Comparison of ENCODE assay signal across 1 cellular context in the genomic region with DNA sequence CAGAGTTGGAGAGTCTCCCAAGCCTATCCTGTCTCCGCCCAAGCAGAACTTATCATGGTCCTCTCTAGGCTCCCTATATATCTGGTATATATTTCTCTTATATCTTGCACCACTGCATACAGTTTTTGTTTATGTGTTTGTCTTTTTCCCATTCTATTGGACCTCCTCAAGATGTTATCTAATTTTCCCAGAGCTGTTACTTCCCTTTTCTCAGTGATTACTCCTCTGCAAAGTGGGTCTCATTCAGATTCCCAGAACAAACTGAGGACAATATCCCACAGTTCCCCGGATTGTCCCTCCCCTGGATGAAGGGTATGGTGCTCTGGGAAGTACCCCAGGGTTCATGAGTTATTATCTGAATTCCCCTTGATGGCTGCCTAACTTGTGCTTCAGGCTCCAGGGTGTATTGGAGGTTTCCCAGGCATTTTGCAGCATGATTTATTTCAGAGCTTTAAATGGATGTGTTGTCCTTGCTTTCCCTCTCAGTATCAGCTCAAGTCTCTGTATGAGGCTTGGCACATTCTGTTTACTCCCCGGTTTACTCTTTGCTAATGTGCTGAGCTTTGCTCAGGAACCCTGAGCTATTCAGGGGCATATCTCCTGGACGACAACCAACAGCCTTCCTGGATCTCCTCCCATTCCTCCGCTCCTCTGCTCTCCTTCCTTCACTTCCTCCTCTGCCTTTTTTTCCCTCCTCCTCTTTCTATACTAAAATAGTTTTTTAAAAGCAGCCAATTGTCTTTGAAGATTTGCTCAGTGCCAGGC.
TF ChIP-seq lines count a peak whose summit lies in the region.

No MANE protein-coding gene starts in this region.

TF ChIP-seq in GM23338, 12 proteins besides CTCF, POLR2A, EP300 and RAD21 (continued from another document):
- TF ChIP-seq, protein P1, sequence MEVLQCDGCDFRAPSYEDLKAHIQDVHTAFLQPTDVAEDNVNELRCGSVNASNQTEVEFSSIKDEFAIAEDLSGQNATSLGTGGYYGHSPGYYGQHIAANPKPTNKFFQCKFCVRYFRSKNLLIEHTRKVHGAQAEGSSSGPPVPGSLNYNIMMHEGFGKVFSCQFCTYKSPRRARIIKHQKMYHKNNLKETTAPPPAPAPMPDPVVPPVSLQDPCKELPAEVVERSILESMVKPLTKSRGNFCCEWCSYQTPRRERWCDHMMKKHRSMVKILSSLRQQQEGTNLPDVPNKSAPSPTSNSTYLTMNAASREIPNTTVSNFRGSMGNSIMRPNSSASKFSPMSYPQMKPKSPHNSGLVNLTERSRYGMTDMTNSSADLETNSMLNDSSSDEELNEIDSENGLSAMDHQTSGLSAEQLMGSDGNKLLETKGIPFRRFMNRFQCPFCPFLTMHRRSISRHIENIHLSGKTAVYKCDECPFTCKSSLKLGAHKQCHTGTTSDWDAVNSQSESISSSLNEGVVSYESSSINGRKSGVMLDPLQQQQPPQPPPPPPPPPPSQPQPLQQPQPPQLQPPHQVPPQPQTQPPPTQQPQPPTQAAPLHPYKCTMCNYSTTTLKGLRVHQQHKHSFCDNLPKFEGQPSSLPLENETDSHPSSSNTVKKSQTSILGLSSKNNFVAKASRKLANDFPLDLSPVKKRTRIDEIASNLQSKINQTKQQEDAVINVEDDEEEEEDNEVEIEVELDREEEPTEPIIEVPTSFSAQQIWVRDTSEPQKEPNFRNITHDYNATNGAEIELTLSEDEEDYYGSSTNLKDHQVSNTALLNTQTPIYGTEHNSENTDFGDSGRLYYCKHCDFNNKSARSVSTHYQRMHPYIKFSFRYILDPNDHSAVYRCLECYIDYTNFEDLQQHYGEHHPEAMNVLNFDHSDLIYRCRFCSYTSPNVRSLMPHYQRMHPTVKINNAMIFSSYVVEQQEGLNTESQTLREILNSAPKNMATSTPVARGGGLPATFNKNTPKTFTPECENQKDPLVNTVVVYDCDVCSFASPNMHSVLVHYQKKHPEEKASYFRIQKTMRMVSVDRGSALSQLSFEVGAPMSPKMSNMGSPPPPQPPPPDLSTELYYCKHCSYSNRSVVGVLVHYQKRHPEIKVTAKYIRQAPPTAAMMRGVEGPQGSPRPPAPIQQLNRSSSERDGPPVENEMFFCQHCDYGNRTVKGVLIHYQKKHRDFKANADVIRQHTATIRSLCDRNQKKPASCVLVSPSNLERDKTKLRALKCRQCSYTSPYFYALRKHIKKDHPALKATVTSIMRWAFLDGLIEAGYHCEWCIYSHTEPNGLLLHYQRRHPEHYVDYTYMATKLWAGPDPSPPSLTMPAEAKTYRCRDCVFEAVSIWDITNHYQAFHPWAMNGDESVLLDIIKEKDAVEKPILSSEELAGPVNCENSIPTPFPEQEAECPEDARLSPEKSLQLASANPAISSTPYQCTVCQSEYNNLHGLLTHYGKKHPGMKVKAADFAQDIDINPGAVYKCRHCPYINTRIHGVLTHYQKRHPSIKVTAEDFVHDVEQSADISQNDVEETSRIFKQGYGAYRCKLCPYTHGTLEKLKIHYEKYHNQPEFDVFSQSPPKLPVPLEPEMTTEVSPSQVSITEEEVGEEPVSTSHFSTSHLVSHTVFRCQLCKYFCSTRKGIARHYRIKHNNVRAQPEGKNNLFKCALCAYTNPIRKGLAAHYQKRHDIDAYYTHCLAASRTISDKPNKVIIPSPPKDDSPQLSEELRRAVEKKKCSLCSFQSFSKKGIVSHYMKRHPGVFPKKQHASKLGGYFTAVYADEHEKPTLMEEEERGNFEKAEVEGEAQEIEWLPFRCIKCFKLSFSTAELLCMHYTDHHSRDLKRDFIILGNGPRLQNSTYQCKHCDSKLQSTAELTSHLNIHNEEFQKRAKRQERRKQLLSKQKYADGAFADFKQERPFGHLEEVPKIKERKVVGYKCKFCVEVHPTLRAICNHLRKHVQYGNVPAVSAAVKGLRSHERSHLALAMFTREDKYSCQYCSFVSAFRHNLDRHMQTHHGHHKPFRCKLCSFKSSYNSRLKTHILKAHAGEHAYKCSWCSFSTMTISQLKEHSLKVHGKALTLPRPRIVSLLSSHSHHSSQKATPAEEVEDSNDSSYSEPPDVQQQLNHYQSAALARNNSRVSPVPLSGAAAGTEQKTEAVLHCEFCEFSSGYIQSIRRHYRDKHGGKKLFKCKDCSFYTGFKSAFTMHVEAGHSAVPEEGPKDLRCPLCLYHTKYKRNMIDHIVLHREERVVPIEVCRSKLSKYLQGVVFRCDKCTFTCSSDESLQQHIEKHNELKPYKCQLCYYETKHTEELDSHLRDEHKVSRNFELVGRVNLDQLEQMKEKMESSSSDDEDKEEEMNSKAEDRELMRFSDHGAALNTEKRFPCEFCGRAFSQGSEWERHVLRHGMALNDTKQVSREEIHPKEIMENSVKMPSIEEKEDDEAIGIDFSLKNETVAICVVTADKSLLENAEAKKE (CRISPR knock-in tag; IDR thresholded peaks at IDR 0.05), result no peak
- no peak for TF ChIP-seq CREB1 (CRISPR knock-in tag; IDR thresholded peaks at IDR 0.05; ENCODE audit: low read depth)
- no peak for TF ChIP-seq STAT1 (IDR thresholded peaks at IDR 0.05; ENCODE audit: unreplicated experiment)
- no peak for TF ChIP-seq EZH2 (IDR thresholded peaks at IDR 0.05; ENCODE audit: low read depth, unreplicated experiment)
- TF ChIP-seq EZH2phosphoT487 (IDR thresholded peaks at IDR 0.05; ENCODE audit: unreplicated experiment), result no peak
